15 cellular contexts compared by ENCODE assay signal in the genomic region with DNA sequence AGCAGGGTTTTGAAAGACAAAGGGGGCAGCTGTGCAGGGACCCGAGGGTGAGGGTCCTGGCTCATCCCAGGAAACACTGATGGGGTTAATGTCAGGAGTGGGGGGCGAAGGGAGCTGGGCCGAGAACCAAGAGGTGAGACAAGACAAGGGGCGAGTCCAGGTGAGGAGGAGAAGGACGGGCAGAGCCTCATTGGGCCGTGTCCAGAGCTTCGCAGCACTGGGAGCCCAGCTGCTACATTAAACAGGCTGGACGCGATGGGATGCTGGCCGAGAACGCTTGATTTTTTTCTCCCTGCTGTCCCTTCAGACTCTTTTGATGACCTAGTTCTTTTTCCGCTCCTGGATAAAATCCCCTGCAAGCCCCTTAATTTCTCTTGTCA.
A peak's percentile ranks its signal among the peaks of the same experiment; 100 is the strongest.
DNase-seq lines count a peak whose midpoint lies in the region; ATAC-seq and TF ChIP-seq lines count a peak whose summit lies in the region.
"Had no signal": no experiment of that assay in that cellular context is flagged by ENCODE, and none has a peak within 500 bp of the region (broad histone marks: within the 10 kb centered on the region; RNA-seq: fewer than 3 reads in every experiment).

No MANE protein-coding gene starts in this region.

- ATAC-seq in T-helper 17 cell = no peak
- no peak for ATAC-seq in HG03354 (IDR thresholded peaks at IDR 0.05; ENCODE audit: poor library complexity, severe bottlenecking, unreplicated experiment)
- ATAC-seq: stimulated activated naive B cell treated with anti-CD40 and anti-IgM and Interleukin-4, amounts not matched to agents 10 μg/mL and 1 μg/mL and 100 μg/mL, for 72 hours had no signal

- peak in 1 of 2 donors; percentile 4 for TF ChIP-seq POLR2A in thyroid gland (IDR thresholded peaks at IDR 0.05)

- peaks cover 54 to 60% of the 10 kb centered on the region in 2 donors for H3K4me1 ChIP-seq in thyroid gland
- H3K4me1 ChIP-seq: HAP-1 had no signal

- no peak overlapping the region for H3K4me3 ChIP-seq in thyroid gland (replicated peaks in 1 of 3)
- H3K4me3 ChIP-seq: HAP-1 had no signal

- H3K36me3 Mint-ChIP-seq in T-helper 17 cell (ENCODE audit: low read depth) = peaks cover 7% of the 10 kb centered on the region

- intact Hi-C loops in thyroid gland (cut with DNase I) = loop anchor here (10.0 kb wide), 2 partner anchors 105 to 425 kb away; no protein-coding TSS in a partner anchor

- peaks cover 4% of the 10 kb centered on the region for H3K4me1 Mint-ChIP-seq in T-helper 17 cell

- H3K27me3 ChIP-seq in thyroid gland = no peaks in the 10 kb centered on the region
- H3K27me3 ChIP-seq: gastrocnemius medialis had no signal

- no peaks in the 10 kb centered on the region for H3K36me3 ChIP-seq in thyroid gland
- H3K36me3 ChIP-seq: HAP-1 had no signal

- H3K4me3 Mint-ChIP-seq in T-helper 17 cell = no peak overlapping the region
- H3K4me3 Mint-ChIP-seq: stimulated activated naive B cell treated with anti-CD40 and anti-IgM and Interleukin-4, amounts not matched to agents 10 μg/mL and 1 μg/mL and 100 μg/mL, for 72 hours had no signal

- H3K27me3 Mint-ChIP-seq in T-helper 17 cell = no peaks in the 10 kb centered on the region

- H3K9me3 ChIP-seq in thyroid gland = no peaks in the 10 kb centered on the region
- H3K9me3 ChIP-seq in T-helper 17 cell (ENCODE audit: control insufficient read depth, low read length, poor library complexity, severe bottlenecking) = no peaks in the 10 kb centered on the region
- H3K9me3 ChIP-seq: gastrocnemius medialis, HAP-1 had no signal

- TF ChIP-seq CTCF in thyroid gland (IDR thresholded peaks at IDR 0.05) = no peak

- no peak overlapping the region for H3K27ac Mint-ChIP-seq in T-helper 17 cell

- 15 to 19% methylated on average over 12 of the region's 12 CpGs for WGBS in thyroid gland, 2 donors

- H3K27ac ChIP-seq in caudate nucleus (ENCODE audit: low read depth, low read length) (peak overlapping the region; percentile 40), thyroid gland (peak overlapping the region; percentile 62 to 95 (median 79))
- H3K27ac ChIP-seq: 22Rv1, gastrocnemius medialis, VCaP had no signal

- DNase-seq in NCI-H2171 treated with DMSO at 0.1 percent for 48 hours (lab: John Stamatoyannopoulos, UW) = peak; percentile 57
- no peak for DNase-seq in NCI-H2171 (lab: John Stamatoyannopoulos, UW)
- peak in 17 of 61 donors; percentile 6 to 61 (median 19) for DNase-seq in caudate nucleus (lab: John Stamatoyannopoulos, UW)
- DNase-seq in medulla oblongata (ENCODE audit: extremely low spot score) = peak; percentile 47
- DNase-seq in thyroid gland = peak; percentile 86 to 87
- no peak for DNase-seq in effector CD4-positive, alpha-beta T cell
- no peak for DNase-seq in T-helper 17 cell
- DNase-seq: activated gamma-delta T cell; gastrocnemius medialis; NCI-H2081 treated with DMSO at 0.1 percent for 48 hours; stimulated activated naive B cell treated with anti-CD40 and anti-IgM and Interleukin-4, amounts not matched to agents 10 μg/mL and 1 μg/mL and 100 μg/mL, for 72 hours had no signal

Comparison
In these comparisons a context has a peak if more than half of its experiments do, and no peak if none do; other contexts are left out.
1. DNase-seq: peak in NCI-H2171 treated with DMSO at 0.1 percent for 48 hours (single experiment), medulla oblongata (single experiment) and thyroid gland (2 of 2); none in NCI-H2171 (single experiment), effector CD4-positive, alpha-beta T cell (single experiment) and T-helper 17 cell (0 of 3).